ENCODE assay signal across 8 cellular contexts in the genomic region with DNA sequence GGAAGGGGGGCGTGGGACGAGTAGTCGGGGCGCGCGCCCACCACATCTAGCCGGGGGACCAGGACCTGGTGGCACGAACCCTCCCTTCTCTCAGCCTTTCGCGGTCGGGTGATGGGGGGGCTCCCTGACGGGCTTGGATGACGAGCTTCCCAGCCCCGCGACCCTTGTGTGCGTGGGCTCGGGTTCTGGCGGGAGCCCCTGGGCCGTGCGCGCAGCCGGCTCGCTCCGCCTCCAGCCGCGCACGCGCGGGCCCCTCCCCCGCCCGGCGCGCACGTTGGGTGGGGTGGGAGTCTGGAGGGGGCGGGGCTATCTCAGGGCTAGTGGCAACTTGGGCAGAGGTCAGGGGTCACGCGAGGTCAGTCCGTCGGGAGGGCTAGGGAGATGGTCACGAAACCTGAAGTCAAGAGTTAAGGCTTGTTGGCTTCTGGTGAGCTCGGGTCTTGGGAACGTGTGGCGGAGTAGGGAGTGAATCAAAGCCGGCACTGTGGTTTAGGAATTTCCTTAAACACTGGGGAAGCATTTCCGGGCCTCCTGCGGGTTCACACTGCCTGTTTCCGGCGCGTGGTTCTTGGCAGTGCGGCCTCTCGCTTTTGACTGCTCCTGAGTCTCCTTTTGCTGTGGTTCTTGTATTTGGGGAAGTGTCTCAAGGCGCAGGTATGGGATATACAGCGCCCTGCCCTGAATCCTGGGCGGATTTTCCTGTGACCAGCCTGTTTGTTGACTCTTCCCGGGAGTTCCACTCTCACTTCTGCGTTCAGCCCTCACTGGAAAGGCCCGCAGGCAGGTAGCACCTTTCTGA. TPM values are rescaled to one million over a fixed set of nuclear protein-coding genes. Genes with fewer than 3 reads are reported as not detected.
DNase-seq lines count a peak whose midpoint lies in the region; ATAC-seq and TF ChIP-seq lines count a peak whose summit lies in the region.

A gene (plus strand): TSS at position 356 of the 799 bp plus-strand sequence. CDS start 1,654 bp downstream, outside the sequence.

- intact Hi-C loops in Calu3 (cut with micrococcal nuclease; ENCODE audit: unreplicated experiment) (loop anchor here (5.0 kb wide), 1 partner anchor 42 kb away; a partner anchor contains a TSS), mucosa of descending colon (cut with DNase I, micrococcal nuclease) (no loop called here)

- H3K9me3 Mint-ChIP-seq in Calu3 (ENCODE audit: low read depth, unreplicated experiment) = no peaks in the 10 kb centered on the region

- H3K4me1 ChIP-seq in HUES6 (ENCODE audit: control insufficient read depth, insufficient read depth, low read length) (peaks cover 8% of the 10 kb centered on the region), mucosa of descending colon (ENCODE audit: low read depth) (peaks cover 13% of the 10 kb centered on the region)

- H3K36me3 ChIP-seq in HUES6 (ENCODE audit: control insufficient read depth, insufficient read depth, low read length) (peaks cover 39% of the 10 kb centered on the region), mucosa of descending colon (ENCODE audit: low read depth) (peaks cover 5% of the 10 kb centered on the region)

- no TSS peak for BruUV-seq in Calu3 (replicated peaks; lab: Mats Ljungman, UMichigan)

- H3K9me3 ChIP-seq in HUES6 (ENCODE audit: control insufficient read depth, insufficient read depth, low read depth, low read length) (no peaks in the 10 kb centered on the region), mucosa of descending colon (no peaks in the 10 kb centered on the region)

- peak within 1 kb of the TSS; percentile 96 for H3K4me3 Mint-ChIP-seq in Calu3 (ENCODE audit: low read depth, unreplicated experiment)

- TF ChIP-seq CTCF in Calu3 (IDR thresholded peaks at IDR 0.05; ENCODE audit: unreplicated experiment) (no peak), mucosa of descending colon (IDR thresholded peaks at IDR 0.05) (no peak)

- H3K36me3 Mint-ChIP-seq in Calu3 (ENCODE audit: insufficient read depth, unreplicated experiment) = peaks cover 78% of the 10 kb centered on the region

- peak; percentile 93 for DNase-seq in Calu3
- peak; percentile 94 for DNase-seq in OCI-M1 (lab: John Stamatoyannopoulos, UW)
- peak; percentile 89 for DNase-seq in activated T-cell treated with anti-CD3 and anti-CD28 coated beads for 48 hours (ENCODE audit: low read depth)
- peak; percentile 33 for DNase-seq in epithelial cell of prostate (ENCODE audit: low read depth, low spot score)
- peak; percentile 92 to 93 (median 93) for DNase-seq in mucosa of descending colon
- peak; percentile 81 to 90 for DNase-seq in stimulated activated CD8-positive, alpha-beta memory T cell treated with anti-CD3 and anti-CD28 coated beads, Interleukin-2, amount 100 ng/mL, for 48 hours (ENCODE audit: low read depth in 2 of 2)

- ATAC-seq in GM21423 (IDR thresholded peaks at IDR 0.05; ENCODE audit: unreplicated experiment) = peak; percentile 27
- ATAC-seq in mucosa of descending colon = peak; percentile 81

- H3K27ac ChIP-seq in HUES6 (ENCODE audit: low read depth, low read length) (peak within 1 kb of the TSS; percentile 99), epithelial cell of prostate (peak within 1 kb of the TSS; percentile 98)

- H3K4me1 Mint-ChIP-seq in Calu3 (ENCODE audit: low read depth, unreplicated experiment) = peaks cover 26% of the 10 kb centered on the region

- peak within 1 kb of the TSS; percentile 99 for H3K27ac Mint-ChIP-seq in Calu3 (ENCODE audit: unreplicated experiment)

- H3K4me3 ChIP-seq in HUES6 (ENCODE audit: low read depth, low read length) (peak within 1 kb of the TSS; percentile 96), mucosa of descending colon (peak within 1 kb of the TSS; percentile 94)

- peak within 1 kb of the TSS; percentile 98 for H3K9ac ChIP-seq in HUES6 (ENCODE audit: low read length)

- CTCF ChIA-PET in Calu3 (lab: Charles Lee) = interaction anchor here (0.6 kb wide), 1 partner anchor 303 kb away, joined by 3 read pairs; no protein-coding TSS in a partner anchor

- H3K27me3 Mint-ChIP-seq in Calu3 (ENCODE audit: unreplicated experiment) = no peaks in the 10 kb centered on the region

- H3K27me3 ChIP-seq in HUES6 (ENCODE audit: control insufficient read depth, insufficient read depth, low read length) = peaks cover 34% of the 10 kb centered on the region

RNA-seq across cellular contexts. Expression of the gene that starts here (rescaled TPM):
- total RNA-seq in Calu3 (2022) (84.6 and 90.8 TPM in 2 replicates), mucosa of descending colon (10 to 100 TPM; 64.8 to 88.9 (median 65.4) TPM)

Comparison
In these comparisons a context has a peak if more than half of its experiments do, and no peak if none do; other contexts are left out.
1. Peak in every context shown above with its lines: DNase-seq, ATAC-seq, H3K4me3 ChIP-seq and H3K27ac ChIP-seq.
2. DNase-seq: peak in every context shown above with its lines; median percentile 94 in OCI-M1; 93 in Calu3; 93 in mucosa of descending colon; 89 in activated T-cell treated with anti-CD3 and anti-CD28 coated beads for 48 hours; 86 in stimulated activated CD8-positive, alpha-beta memory T cell treated with anti-CD3 and anti-CD28 coated beads, Interleukin-2, amount 100 ng/mL, for 48 hours; 33 in epithelial cell of prostate.